Comparison of ENCODE assay signal across 8 cellular contexts in genomic region chr20:24993337-24994185, GRCh38. TPM values are rescaled to one million over a fixed set of nuclear protein-coding genes. Genes with fewer than 3 reads are reported as not detected.
A peak's percentile ranks its signal among the peaks of the same experiment; 100 is the strongest.
DNase-seq lines count a peak whose midpoint lies in the region; ATAC-seq, FAIRE-seq and TF ChIP-seq lines count a peak whose summit lies in the region.

No MANE protein-coding gene starts in this region.

- DNase-seq in CD8-positive, alpha-beta T cell, result peak in 2 of 7 experiments; percentile 9 to 40
- DNase-seq in HTR-8/SVneo (ENCODE audit: insufficient read length, low spot score), result peak; percentile 22
- DNase-seq in RPMI7951 (ENCODE audit: low read depth), result peak; percentile 73
- DNase-seq in effector memory CD4-positive, alpha-beta T cell, result no peak
- no peak for DNase-seq in aorta

- WGBS in aorta, 2 donors, result 19 to 21% methylated on average over 9 of the region's 9 CpGs

- H3K36me3 Mint-ChIP-seq in CD8-positive, alpha-beta T cell, result peaks cover 20% of the 10 kb centered on the region

- H3K4me3 Mint-ChIP-seq in CD8-positive, alpha-beta T cell, result peak overlapping the region; percentile 95

- peaks cover 58% of the 10 kb centered on the region for H3K4me1 Mint-ChIP-seq in CD8-positive, alpha-beta T cell (ENCODE audit: low read depth)

- ATAC-seq in CD8-positive, alpha-beta T cell, result no peak
- ATAC-seq in aorta (ENCODE audit: low FRiP score) (peak; percentile 66), GM18505 (IDR thresholded peaks at IDR 0.05; ENCODE audit: unreplicated experiment) (no peak), HG03571 (IDR thresholded peaks at IDR 0.05; ENCODE audit: unreplicated experiment) (no peak)

- H3K27ac ChIP-seq in CD8-positive, alpha-beta T cell (ENCODE audit: low read depth, low read length), result peak overlapping the region; percentile 94
- H3K27ac ChIP-seq in effector memory CD4-positive, alpha-beta T cell (ENCODE audit: insufficient read depth, low read length, poor library complexity, severe bottlenecking), result peak overlapping the region; percentile 97
- H3K27ac ChIP-seq in aorta (ENCODE audit: low read depth in 1 of 2, low read length in 2 of 2), result peak overlapping the region in 1 of 2 donors; percentile 90

- peaks cover 41% of the 10 kb centered on the region for H3K4me1 ChIP-seq in CD8-positive, alpha-beta T cell (ENCODE audit: insufficient read depth, low read length)
- H3K4me1 ChIP-seq in effector memory CD4-positive, alpha-beta T cell (ENCODE audit: control insufficient read depth, insufficient read depth, low read length, poor library complexity, severe bottlenecking), result peaks cover 16% of the 10 kb centered on the region
- peaks cover 50% of the 10 kb centered on the region for H3K4me1 ChIP-seq in mononuclear cell (ENCODE audit: insufficient read depth, low read length)
- H3K4me1 ChIP-seq in aorta (ENCODE audit: control insufficient read depth in 1 of 2, insufficient read depth in 2 of 2, low read length in 2 of 2), result no peaks in the 10 kb centered on the region

- CTCF ChIA-PET in CD8-positive, alpha-beta T cell (lab: Charles Lee), result interaction anchor here (0.7 to 9.4 kb wide), 18 partner anchors 15 to 405 kb away, joined by 3 to 274 read pairs (median 5); partner anchors contain the start of gene ACSS1

- FAIRE-seq in HTR-8/SVneo (lab: Jason Lieb, UNC), result no peak

- H3K36me3 ChIP-seq in CD8-positive, alpha-beta T cell (ENCODE audit: insufficient read depth, low read length), result no peaks in the 10 kb centered on the region
- H3K36me3 ChIP-seq in effector memory CD4-positive, alpha-beta T cell (ENCODE audit: control insufficient read depth, insufficient read depth, low read length), result no peaks in the 10 kb centered on the region
- H3K36me3 ChIP-seq in aorta (ENCODE audit: control insufficient read depth in 1 of 2, insufficient read depth in 2 of 2, low read length in 1 of 2), result no peaks in the 10 kb centered on the region

- intact Hi-C loops in CD8-positive, alpha-beta T cell (cut with DNase I, micrococcal nuclease), result loop anchor here (1.0 to 5.0 kb wide), 15 partner anchors 43 to 1641 kb away; partner anchors contain the start of genes ABHD12 (in 1 of the 2), ENTPD6 (in 1 of the 2), NXT1 (in 1 of the 2) and PYGB (in 1 of the 2)
- intact Hi-C loops in aorta (cut with DNase I), result loop anchor here (1.0 to 10.0 kb wide), 9 partner anchors 72 to 405 kb away; partner anchors contain the start of genes ENTPD6 (in 2 of the 2) and ABHD12 (in 1 of the 2)

- H3K27me3 ChIP-seq in CD8-positive, alpha-beta T cell (ENCODE audit: insufficient read depth, low read length), result no peaks in the 10 kb centered on the region
- no peaks in the 10 kb centered on the region for H3K27me3 ChIP-seq in effector memory CD4-positive, alpha-beta T cell (replicated peaks; ENCODE audit: control insufficient read depth, insufficient read depth, low read length, poor library complexity, severe bottlenecking)
- H3K27me3 ChIP-seq in mononuclear cell (ENCODE audit: insufficient read depth, low read length), result no peaks in the 10 kb centered on the region
- H3K27me3 ChIP-seq in aorta (ENCODE audit: control insufficient read depth in 1 of 2, insufficient read depth in 2 of 2, low read length in 1 of 2), result no peaks in the 10 kb centered on the region

- no peaks in the 10 kb centered on the region for H3K9me3 Mint-ChIP-seq in CD8-positive, alpha-beta T cell

- no peak for TF ChIP-seq CTCF in CD8-positive, alpha-beta T cell (IDR thresholded peaks at IDR 0.05)

- no peaks in the 10 kb centered on the region for H3K27me3 Mint-ChIP-seq in CD8-positive, alpha-beta T cell (ENCODE audit: low read depth)

- no peaks in the 10 kb centered on the region for H3K9me3 ChIP-seq in CD8-positive, alpha-beta T cell (ENCODE audit: low read length)
- no peaks in the 10 kb centered on the region for H3K9me3 ChIP-seq in effector memory CD4-positive, alpha-beta T cell (ENCODE audit: control insufficient read depth, low read length)
- H3K9me3 ChIP-seq in mononuclear cell (ENCODE audit: low read depth, low read length) (no peaks in the 10 kb centered on the region), aorta (ENCODE audit: control insufficient read depth, low read length) (no peaks in the 10 kb centered on the region)

- POLR2A ChIA-PET in CD8-positive, alpha-beta T cell (lab: Charles Lee), result interaction anchor here (0.7 to 4.4 kb wide), 6 partner anchors 11 to 254 kb away, joined by 3 to 47 read pairs (median 4); partner anchors contain the start of genes ACSS1 and PYGB

- H3K27ac Mint-ChIP-seq in CD8-positive, alpha-beta T cell, result peak overlapping the region; percentile 97

- no peak for TF ChIP-seq POLR2A in GM18505 (IDR thresholded peaks at IDR 0.05; ENCODE audit: borderline replicate concordance, extremely low read depth, insufficient read depth, insufficient read length)

- peak overlapping the region; percentile 91 for H3K4me3 ChIP-seq in CD8-positive, alpha-beta T cell (ENCODE audit: low read depth, low read length)
- peak overlapping the region; percentile 87 for H3K4me3 ChIP-seq in effector memory CD4-positive, alpha-beta T cell (ENCODE audit: insufficient read depth, low read depth, low read length, poor library complexity, severe bottlenecking)
- H3K4me3 ChIP-seq in mononuclear cell (ENCODE audit: low read length) (peak overlapping the region; percentile 83), aorta (ENCODE audit: low read length in 2 of 2) (peak overlapping the region; percentile 48 to 78)

RNA-seq across cellular contexts. Expression of gene APMAP, which starts 1.0 kb away (rescaled TPM):
- total RNA-seq in CD8-positive, alpha-beta T cell, result 10 to 100 TPM; 31.0 to 31.8 TPM
- 214 and 236 TPM in 2 replicates for total RNA-seq in RPMI7951 (2014; rRNA removed; shearing (Covaris generic))
- total RNA-seq in mononuclear cell, result 34.2 TPM
- 10 to 100 TPM; 43.8 to 54.1 TPM for total RNA-seq in aorta
- 10 to 100 TPM; 23.4 to 37.8 TPM for polyA plus RNA-seq in aorta

RNA-seq across cellular contexts. Expression of gene CST7, which starts 44.5 kb away (rescaled TPM):
- 10 to 100 TPM; 53.3 to 54.6 TPM for total RNA-seq in CD8-positive, alpha-beta T cell
- total RNA-seq in RPMI7951 (2014; rRNA removed; shearing (Covaris generic)), result 77.4 and 80.0 TPM in 2 replicates
- total RNA-seq in mononuclear cell, result 48.1 TPM
- total RNA-seq in aorta, result 1 to 10 TPM; 3.1 to 4.6 TPM
- 1 to 10 TPM; 1.0 to 3.9 TPM for polyA plus RNA-seq in aorta

Comparison
In these comparisons a context has a peak if more than half of its experiments do, and no peak if none do; other contexts are left out.
1. DNase-seq: peak in HTR-8/SVneo (single experiment) and RPMI7951 (single experiment); none in effector memory CD4-positive, alpha-beta T cell (0 of 3) and aorta (0 of 2).
2. Peak in every context shown above with its lines, with median percentiles within 50 percentile points of each other: H3K4me3 ChIP-seq.